ENCODE assay signal across 8 cellular contexts in genomic region chr7:143836088-143836487, GRCh38.
A peak's percentile ranks its signal among the peaks of the same experiment; 100 is the strongest.
DNase-seq lines count a peak whose midpoint lies in the region; ATAC-seq and TF ChIP-seq lines count a peak whose summit lies in the region.
"Not testable (repeated sequence)": the region's sequence is repeated elsewhere in the genome, so short reads cannot be mapped to it uniquely, and the experiment has no call there.

No MANE protein-coding gene starts in this region.

- not testable (repeated sequence) for H2BK120ac ChIP-seq in IMR-90 (ENCODE audit: low read depth, low read length)

- CTCF ChIA-PET in CD8-positive, alpha-beta T cell (lab: Charles Lee); IMR-90 (lab: Yijun Ruan, JAX); activated naive CD4-positive, alpha-beta T cell treated with anti-CD3 and anti-CD28 coated beads for 36 hours (lab: Charles Lee): not testable (repeated sequence)

- peak overlapping the region; percentile 79 for H3K4me3 Mint-ChIP-seq in CD8-positive, alpha-beta T cell
- H3K4me3 Mint-ChIP-seq in activated naive CD4-positive, alpha-beta T cell treated with anti-CD3 and anti-CD28 coated beads for 36 hours, result peak overlapping the region; percentile 74

- not testable (repeated sequence) for TF ChIP-seq RAD21 in IMR-90 (IDR thresholded peaks at IDR 0.05; ENCODE audit: low read length)

- not testable (repeated sequence) for H2AK5ac ChIP-seq in IMR-90 (ENCODE audit: low read depth, low read length)

- H3K9ac ChIP-seq in IMR-90 (ENCODE audit: low read depth, low read length), result not testable (repeated sequence)

- intact Hi-C loops in CD8-positive, alpha-beta T cell (cut with DNase I, micrococcal nuclease); IMR-90 (cut with micrococcal nuclease); activated naive CD4-positive, alpha-beta T cell treated with anti-CD3 and anti-CD28 coated beads for 36 hours (cut with micrococcal nuclease); left cardiac atrium (cut with DNase I); sciatic nerve (cut with DNase I): not testable (repeated sequence)

- not testable (repeated sequence) for H3K14ac ChIP-seq in IMR-90 (replicated peaks; ENCODE audit: low read depth, low read length)

- not testable (repeated sequence) for H3K27me3 Mint-ChIP-seq in CD8-positive, alpha-beta T cell (ENCODE audit: low read depth); activated naive CD4-positive, alpha-beta T cell treated with anti-CD3 and anti-CD28 coated beads for 36 hours (ENCODE audit: low read depth)

- H3K9me3 Mint-ChIP-seq in CD8-positive, alpha-beta T cell; activated naive CD4-positive, alpha-beta T cell treated with anti-CD3 and anti-CD28 coated beads for 36 hours: not testable (repeated sequence)

- not testable (repeated sequence) for H2BK20ac ChIP-seq in IMR-90 (ENCODE audit: low read depth, low read length)

- H4K5ac ChIP-seq in IMR-90 (ENCODE audit: low read depth, low read length), result not testable (repeated sequence)

- not testable (repeated sequence) for H4K8ac ChIP-seq in IMR-90 (ENCODE audit: low read depth in 2 of 2, low read length in 2 of 2)

- H3K23ac ChIP-seq in IMR-90 (ENCODE audit: low read depth, low read length), result not testable (repeated sequence)

- peak; percentile 40 for ATAC-seq in CD8-positive, alpha-beta T cell
- peak; percentile 32 for ATAC-seq in GM19043 (IDR thresholded peaks at IDR 0.05; ENCODE audit: low read depth, unreplicated experiment)
- peak; percentile 32 for ATAC-seq in GM21786 (IDR thresholded peaks at IDR 0.05; ENCODE audit: unreplicated experiment)
- peak; percentile 30 for ATAC-seq in HG03045 (IDR thresholded peaks at IDR 0.05; ENCODE audit: unreplicated experiment)
- peak; percentile 2 for ATAC-seq in IMR-90 (ENCODE audit: low read depth)
- peak; percentile 1 to 6 for ATAC-seq in left cardiac atrium
- peak; percentile 22 for ATAC-seq in sciatic nerve

- H3K18ac ChIP-seq in IMR-90 (ENCODE audit: low read depth, low read length), result not testable (repeated sequence)

- H3K79me1 ChIP-seq in IMR-90 (ENCODE audit: low read depth in 1 of 2, low read length in 2 of 2), result not testable (repeated sequence)

- H3K4me1 ChIP-seq in CD8-positive, alpha-beta T cell (ENCODE audit: insufficient read depth, low read length); IMR-90 (ENCODE audit: control insufficient read depth, insufficient read depth, low read length): not testable (repeated sequence)

- not testable (repeated sequence) for H2AK9ac ChIP-seq in IMR-90 (replicated peaks; ENCODE audit: low read depth, low read length, poor library complexity)

- not testable (repeated sequence) for TF ChIP-seq CTCF in CD8-positive, alpha-beta T cell (IDR thresholded peaks at IDR 0.05); IMR-90 (conservative IDR thresholded peaks at IDR 0.05; ENCODE audit: low read depth, low read length)

- not testable (repeated sequence) for H4K20me1 ChIP-seq in IMR-90 (ENCODE audit: insufficient read depth, low read length)

- H2BK5ac ChIP-seq in IMR-90 (ENCODE audit: low read depth, low read length, poor library complexity, severe bottlenecking), result not testable (repeated sequence)

- H3K4me3 ChIP-seq in CD8-positive, alpha-beta T cell (ENCODE audit: low read depth, low read length); IMR-90 (ENCODE audit: insufficient read depth, low read depth, low read length): not testable (repeated sequence)

- H2AFZ ChIP-seq in IMR-90 (replicated peaks; ENCODE audit: low read length, poor library complexity), result not testable (repeated sequence)

- H3K56ac ChIP-seq in IMR-90 (ENCODE audit: extremely low read depth, insufficient read depth, low read length), result not testable (repeated sequence)

- POLR2A ChIA-PET in CD8-positive, alpha-beta T cell (lab: Charles Lee); IMR-90 (lab: Charles Lee; ENCODE audit: unreplicated experiment): not testable (repeated sequence)

- in situ Hi-C loops in IMR-90 (cut with MboI; ENCODE audit: low sequenced_read_pairs), result not testable (repeated sequence)

- not testable (repeated sequence) for H3K4ac ChIP-seq in IMR-90 (ENCODE audit: low read depth, low read length)

- not testable (repeated sequence) for DNase-seq in CD8-positive, alpha-beta T cell; IMR-90; activated naive CD4-positive, alpha-beta T cell treated with anti-CD3 and anti-CD28 coated beads for 36 hours; left cardiac atrium; sciatic nerve (ENCODE audit: low spot score)

- H4K91ac ChIP-seq in IMR-90 (ENCODE audit: insufficient read depth, low read depth, low read length), result not testable (repeated sequence)

- dilution Hi-C loops in IMR-90 (cut with HindIII; ENCODE audit: low sequenced_read_pairs, unreplicated experiment), result not testable (repeated sequence)

- peak overlapping the region; percentile 93 for H3K27ac Mint-ChIP-seq in CD8-positive, alpha-beta T cell
- H3K27ac Mint-ChIP-seq in activated naive CD4-positive, alpha-beta T cell treated with anti-CD3 and anti-CD28 coated beads for 36 hours, result peak overlapping the region; percentile 91

- TSS peak; percentile 45 for BruUV-seq in IMR-90 (replicated peaks; lab: Mats Ljungman, UMichigan)

- H3K4me2 ChIP-seq in IMR-90 (ENCODE audit: low read depth, low read length), result not testable (repeated sequence)

- H3K36me3 Mint-ChIP-seq in CD8-positive, alpha-beta T cell; activated naive CD4-positive, alpha-beta T cell treated with anti-CD3 and anti-CD28 coated beads for 36 hours (ENCODE audit: low read depth): not testable (repeated sequence)

- not testable (repeated sequence) for TF ChIP-seq POLR2A in IMR-90 (IDR thresholded peaks at IDR 0.05; ENCODE audit: low read depth, low read length)

- peak overlapping the region; percentile 62 for H3K27ac ChIP-seq in CD8-positive, alpha-beta T cell (ENCODE audit: low read depth, low read length)
- H3K27ac ChIP-seq in IMR-90 (ENCODE audit: insufficient read depth, low read length), result not testable (repeated sequence)

- not testable (repeated sequence) for H3K4me1 Mint-ChIP-seq in CD8-positive, alpha-beta T cell (ENCODE audit: low read depth); activated naive CD4-positive, alpha-beta T cell treated with anti-CD3 and anti-CD28 coated beads for 36 hours (ENCODE audit: low read depth)

- not testable (repeated sequence) for H3K9me3 ChIP-seq in CD8-positive, alpha-beta T cell (ENCODE audit: low read length); IMR-90 (ENCODE audit: control insufficient read depth, insufficient read depth, low read length)

- H3K36me3 ChIP-seq in CD8-positive, alpha-beta T cell (ENCODE audit: insufficient read depth, low read length); IMR-90 (ENCODE audit: control insufficient read depth, insufficient read depth, low read length): not testable (repeated sequence)

- H3K9me1 ChIP-seq in IMR-90 (ENCODE audit: insufficient read depth, low read length), result not testable (repeated sequence)

- H3K27me3 ChIP-seq in CD8-positive, alpha-beta T cell (ENCODE audit: insufficient read depth, low read length); IMR-90 (ENCODE audit: control insufficient read depth, insufficient read depth, low read length): not testable (repeated sequence)

- no CpG with 5 or more reads among the region's 17 CpGs for WGBS in IMR-90 (ENCODE audit: extremely low coverage in 2 of 2, insufficient read length in 1 of 2), 2 experiments

- not testable (repeated sequence) for H2BK15ac ChIP-seq in IMR-90 (ENCODE audit: low read depth, low read length)
